23 cellular contexts compared by ENCODE assay signal in the genomic region with DNA sequence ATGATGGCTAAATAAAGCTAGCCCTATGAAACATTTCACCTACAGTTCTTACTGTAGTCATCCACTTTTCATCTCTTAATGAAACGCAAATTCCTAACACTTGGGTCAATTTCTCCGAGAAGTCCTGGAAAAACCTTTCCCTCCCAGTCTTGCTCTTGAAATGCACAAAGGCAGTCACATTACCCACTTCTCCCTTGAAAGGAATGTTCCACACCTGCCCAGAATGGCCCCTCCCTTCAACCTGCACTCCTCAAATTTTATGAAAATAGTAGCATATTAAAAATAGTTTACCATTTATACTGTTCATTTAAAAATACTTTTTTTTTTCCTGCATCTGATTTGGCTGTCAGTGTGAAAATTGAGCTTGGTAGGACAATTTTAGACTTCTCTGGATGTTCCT.
"Had no signal": no experiment of that assay in that cellular context is flagged by ENCODE, and none has a peak within 500 bp of the region (broad histone marks: within the 10 kb centered on the region; RNA-seq: fewer than 3 reads in every experiment).

No MANE protein-coding gene starts in this region.

- H3K36me3 ChIP-seq: heart right ventricle, prostate gland, uterus had no signal

- H3K4me1 ChIP-seq: heart right ventricle, pancreas, prostate gland, stomach, testis, transverse colon, uterus had no signal

- ATAC-seq: heart right ventricle; left ventricle myocardium superior; naive thymus-derived CD8-positive, alpha-beta T cell; pancreas; sciatic nerve; stimulated activated naive B cell treated with anti-CD40 and anti-IgM and Interleukin-4, amounts not matched to agents 10 μg/mL and 1 μg/mL and 100 μg/mL, for 72 hours; stimulated activated naive CD8-positive, alpha-beta T cell treated with anti-CD3 and anti-CD28 coated beads, Interleukin-15, Interleukin-2, amounts not matched to agents 100 U/mL and 50 U/mL, for 24 hours had no signal

- DNase-seq: heart right ventricle; islet precursor cell; left ventricle myocardium superior; naive thymus-derived CD8-positive, alpha-beta T cell; nucleus accumbens; pancreas; posterior cingulate gyrus; retina; stimulated activated CD4-positive, alpha-beta T cell treated with anti-CD3 and anti-CD28 coated beads, Interleukin-12 subunit alpha, Interleukin-12 subunit beta, amount 100 ng/mL, for 4 hours; stimulated activated CD4-positive, alpha-beta T cell treated with anti-CD3 and anti-CD28 coated beads, Interleukin-15, amount 100 ng/mL, for 24 hours; stimulated activated CD4-positive, alpha-beta T cell treated with anti-CD3 and anti-CD28 coated beads, Interleukin-2, amount 100 ng/mL, for 24 hours; stimulated activated CD4-positive, alpha-beta T cell treated with anti-CD3 and anti-CD28 coated beads, Interleukin-4, amount 100 ng/mL, for 1 hour; stimulated activated naive B cell treated with anti-CD40 and anti-IgM and Interleukin-4, amounts not matched to agents 10 μg/mL and 1 μg/mL and 100 μg/mL, for 72 hours; stimulated activated naive CD8-positive, alpha-beta T cell treated with anti-CD3 and anti-CD28 coated beads, Interleukin-15, Interleukin-2, amounts not matched to agents 100 U/mL and 50 U/mL, for 24 hours; stomach; testis; transverse colon; uterus had no signal

- H3K4me3 ChIP-seq: heart right ventricle, hepatocyte, pancreas, prostate gland, skin epidermis, stomach, testis, thyroid gland, transverse colon, uterus had no signal

- H3K9me3 ChIP-seq: heart right ventricle, pancreas, prostate gland, stomach, testis, thyroid gland, transverse colon, uterus had no signal

- H3K27me3 ChIP-seq: hepatocyte, pancreas, stomach, testis, thyroid gland, transverse colon, uterus had no signal

- H3K27ac ChIP-seq: heart right ventricle, hepatocyte, pancreas, prostate gland, skin epidermis, stomach, testis, transverse colon, uterus had no signal
